ENCODE assay signal across 18 cellular contexts in genomic region chr1:10836726-10837125, GRCh38.
"Had no signal": no experiment of that assay in that cellular context is flagged by ENCODE, and none has a peak within 500 bp of the region (broad histone marks: within the 10 kb centered on the region; RNA-seq: fewer than 3 reads in every experiment).

No MANE protein-coding gene starts in this region.

- DNase-seq: activated CD4-positive, alpha-beta T cell treated with anti-CD3 and anti-CD28 coated beads for 48 hours; activated CD4-positive, alpha-beta T cell treated with anti-CD3 and anti-CD28 coated beads, Interleukin-2, amount 50 U/mL, for 48 hours; activated CD8-positive, alpha-beta memory T cell treated with anti-CD3 and anti-CD28 coated beads for 24 hours; activated effector memory CD4-positive, alpha-beta T cell treated with Interleukin-2 at 50 U/mL for 16 hours; activated naive CD4-positive, alpha-beta T cell treated with Interleukin-2 at 50 U/mL for 16 hours; effector CD8-positive, alpha-beta T cell; midbrain; naive thymus-derived CD4-positive, alpha-beta T cell; occipital lobe; spleen; stimulated activated naive CD4-positive, alpha-beta T cell treated with Interleukin-2 at 50 U/mL for 16 hours had no signal

- H3K9ac ChIP-seq: parathyroid adenoma had no signal

- H3K4me1 ChIP-seq: parathyroid adenoma had no signal

- H3K79me2 ChIP-seq: parathyroid adenoma had no signal

- ATAC-seq: activated CD4-positive, CD25-positive, alpha-beta regulatory T cell treated with anti-CD3 and anti-CD28 coated beads, Interleukin-2, amount 50 U/mL, for 24 hours; naive thymus-derived CD4-positive, alpha-beta T cell had no signal

- H3K9me3 ChIP-seq: spleen, transverse colon had no signal

- H3K27ac ChIP-seq: parathyroid adenoma, spleen, transverse colon had no signal

- H3K36me3 ChIP-seq: spleen, transverse colon had no signal

- H3K4me3 ChIP-seq: spleen, transverse colon had no signal

- H2AFZ ChIP-seq: parathyroid adenoma had no signal

- FAIRE-seq: bronchial epithelial cell, colon, frontal cortex, urothelium cell line had no signal
